ENCODE assay signal across 15 cellular contexts in the genomic region with DNA sequence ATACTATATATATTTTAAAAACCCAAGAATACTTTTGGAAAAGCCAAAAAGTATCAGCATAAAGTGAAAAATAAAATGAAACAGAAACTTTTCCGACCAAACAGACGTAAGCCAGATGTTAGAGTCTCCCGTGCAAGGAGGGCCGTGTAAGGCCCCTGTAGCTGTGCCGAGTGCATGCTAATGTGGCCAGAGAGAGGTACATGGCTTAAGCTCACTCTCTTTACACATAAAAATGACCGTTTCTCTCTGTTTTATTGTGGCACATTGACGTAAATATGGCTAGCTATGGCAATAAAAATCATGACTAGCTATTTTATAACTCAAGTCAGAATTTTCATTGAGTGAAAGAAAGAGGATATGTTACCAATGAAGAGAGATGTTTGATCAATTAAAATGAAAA.
DNase-seq lines count a peak whose midpoint lies in the region; ATAC-seq and TF ChIP-seq lines count a peak whose summit lies in the region.
"Had no signal": no experiment of that assay in that cellular context is flagged by ENCODE, and none has a peak within 500 bp of the region (broad histone marks: within the 10 kb centered on the region; RNA-seq: fewer than 3 reads in every experiment).

No MANE protein-coding gene starts in this region.

- peak; percentile 31 for ATAC-seq in PC-3
- peak; percentile 52 for ATAC-seq in left colon
- no peak for ATAC-seq in GM21390 (IDR thresholded peaks at IDR 0.05; ENCODE audit: unreplicated experiment)
- no peak for ATAC-seq in omental fat pad (ENCODE audit: low FRiP score)

- no TSS peak for BruUV-seq in PC-3 (replicated peaks; lab: Mats Ljungman, UMichigan)

- 65 to 67% methylated on average over 7 of the region's 7 CpGs for WGBS in tibial nerve, 2 donors

- POLR2A ChIA-PET in PC-3 (lab: Charles Lee; ENCODE audit: unreplicated experiment) = interaction anchor here (0.7 kb wide), 1 partner anchor 365 kb away, joined by 3 read pairs; the partner anchor contains the start of gene MYLK4

- H3K36me3 ChIP-seq in PC-3 (ENCODE audit: low read depth, low read length) (no peaks in the 10 kb centered on the region), tibial nerve (peaks cover 0 to 12% (median 0%) of the 10 kb centered on the region in 3 donors)
- H3K36me3 ChIP-seq: BLaER1 treated with 17β-estradiol and CSF1 and Interleukin-3, amounts not matched to agents 10 nM and 100 nM had no signal

- H2AFZ ChIP-seq in PC-3 (ENCODE audit: low read length) = no peak overlapping the region

- peak overlapping the region; percentile 49 for H3K9ac ChIP-seq in PC-3 (ENCODE audit: low read length)
- H3K9ac ChIP-seq: BLaER1 treated with 17β-estradiol and CSF1 and Interleukin-3, amounts not matched to agents 10 nM and 100 nM; KMS-11 had no signal

- no peaks in the 10 kb centered on the region for H3K79me2 ChIP-seq in PC-3 (ENCODE audit: low read length)

- no peak for TF ChIP-seq CTCF in PC-3 (conservative IDR thresholded peaks at IDR 0.05; ENCODE audit: low read depth, low read length)
- TF ChIP-seq CTCF in omental fat pad (IDR thresholded peaks at IDR 0.05) = no peak
- TF ChIP-seq CTCF in tibial nerve (IDR thresholded peaks at IDR 0.05) = no peak

- peak overlapping the region; percentile 19 for H3K4me2 ChIP-seq in PC-3 (ENCODE audit: low read length)
- H3K4me2 ChIP-seq: BLaER1 treated with 17β-estradiol and CSF1 and Interleukin-3, amounts not matched to agents 10 nM and 100 nM; KMS-11 had no signal

- H3K4me3 ChIP-seq in PC-3 (ENCODE audit: low read length) (no peak overlapping the region), tibial nerve (no peak overlapping the region)
- H3K4me3 ChIP-seq: BLaER1 treated with 17β-estradiol and CSF1 and Interleukin-3, amounts not matched to agents 10 nM and 100 nM had no signal

- no peaks in the 10 kb centered on the region for H4K20me1 ChIP-seq in PC-3 (ENCODE audit: low read length)
- H4K20me1 ChIP-seq: BLaER1 treated with 17β-estradiol and CSF1 and Interleukin-3, amounts not matched to agents 10 nM and 100 nM had no signal

- no peaks in the 10 kb centered on the region for H3K27me3 ChIP-seq in PC-3 (ENCODE audit: low read length)
- H3K27me3 ChIP-seq in tibial nerve = no peaks in the 10 kb centered on the region
- H3K27me3 ChIP-seq: BLaER1 treated with 17β-estradiol and CSF1 and Interleukin-3, amounts not matched to agents 10 nM and 100 nM had no signal

- TF ChIP-seq EP300 in tibial nerve (IDR thresholded peaks at IDR 0.05) = no peak

- CTCF ChIA-PET in PC-3 (lab: Charles Lee) = no interaction called here

- no peaks in the 10 kb centered on the region for H3F3A ChIP-seq in PC-3 (ENCODE audit: low read length, unreplicated experiment)

- no peaks in the 10 kb centered on the region for H3K9me2 ChIP-seq in PC-3 (replicated peaks; ENCODE audit: low read length)

- H3K4me1 ChIP-seq in PC-3 (ENCODE audit: insufficient read depth, low read length) (peaks cover 16% of the 10 kb centered on the region), tibial nerve (peaks cover 0 to 7% (median 3%) of the 10 kb centered on the region in 4 donors)
- H3K4me1 ChIP-seq: BLaER1 treated with 17β-estradiol and CSF1 and Interleukin-3, amounts not matched to agents 10 nM and 100 nM; Caco-2 had no signal

- DNase-seq in GM04504 (ENCODE audit: low read depth) (peak; percentile 23), PC-3 (no peak), left colon (no peak), NCI-H82 (lab: John Stamatoyannopoulos, UW) (no peak), omental fat pad (ENCODE audit: low spot score) (no peak), tibial nerve (ENCODE audit: low spot score in 2 of 2) (no peak)
- DNase-seq: ACHN; Caco-2; CD4-positive, CD25-positive, alpha-beta regulatory T cell; CD8-positive, alpha-beta memory T cell; H9 had no signal

- peak overlapping the region; percentile 68 for H3K27ac ChIP-seq in PC-3 (ENCODE audit: low read length)
- no peak overlapping the region for H3K27ac ChIP-seq in tibial nerve
- H3K27ac ChIP-seq: BLaER1 treated with 17β-estradiol and CSF1 and Interleukin-3, amounts not matched to agents 10 nM and 100 nM; HL-60; KMS-11 had no signal

- TF ChIP-seq POLR2A in tibial nerve (IDR thresholded peaks at IDR 0.05) = no peak

- intact Hi-C loops in PC-3 (cut with micrococcal nuclease) = no loop called here
- intact Hi-C loops in left colon (cut with DNase I, micrococcal nuclease) = no loop called here

- no peaks in the 10 kb centered on the region for H3K9me3 ChIP-seq in PC-3 (ENCODE audit: low read length)
- H3K9me3 ChIP-seq in tibial nerve = no peaks in the 10 kb centered on the region
- H3K9me3 ChIP-seq: BLaER1 treated with 17β-estradiol and CSF1 and Interleukin-3, amounts not matched to agents 10 nM and 100 nM; Caco-2 had no signal

Comparison
In these comparisons a context has a peak if more than half of its experiments do, and no peak if none do; other contexts are left out.
1. ATAC-seq: peak in PC-3 (single experiment) and left colon (single experiment); none in GM21390 (single experiment) and omental fat pad (single experiment).